ENCODE assay signal across 8 cellular contexts in genomic region chr5:36152324-36153298, GRCh38. TPM values are rescaled to one million over a fixed set of nuclear protein-coding genes. Genes with fewer than 3 reads are reported as not detected.
A peak's percentile ranks its signal among the peaks of the same experiment; 100 is the strongest.
DNase-seq lines count a peak whose midpoint lies in the region; ATAC-seq and TF ChIP-seq lines count a peak whose summit lies in the region.

No MANE protein-coding gene starts in this region.

- H3K9me3 Mint-ChIP-seq in activated naive CD4-positive, alpha-beta T cell treated with anti-CD3 and anti-CD28 coated beads for 36 hours = no peaks in the 10 kb centered on the region
- H3K9me3 Mint-ChIP-seq in WTC11 = no peaks in the 10 kb centered on the region

- peak overlapping the region; percentile 39 to 80 for H3K27ac ChIP-seq in prostate gland

- H3K4me3 ChIP-seq in prostate gland = peak overlapping the region; percentile 71 to 88

- peak overlapping the region; percentile 96 for H3K4me3 Mint-ChIP-seq in activated naive CD4-positive, alpha-beta T cell treated with anti-CD3 and anti-CD28 coated beads for 36 hours
- H3K4me3 Mint-ChIP-seq in WTC11 = peak overlapping the region; percentile 86

- TF ChIP-seq POLR2A in prostate gland (IDR thresholded peaks at IDR 0.05) = no peak

- CTCF ChIA-PET in activated naive CD4-positive, alpha-beta T cell treated with anti-CD3 and anti-CD28 coated beads for 36 hours (lab: Charles Lee) = interaction anchor here (0.5 to 1.5 kb wide), 4 partner anchors 14 to 89 kb away, joined by 3 to 8 read pairs (median 4); partner anchors contain the start of gene NADK2
- CTCF ChIA-PET in WTC11 (lab: Charles Lee) = interaction anchor here (1.0 to 4.0 kb wide), 4 partner anchors 62 to 89 kb away, joined by 6 to 58 read pairs (median 8); partner anchors contain the start of gene NADK2

- peaks cover 45% of the 10 kb centered on the region for H3K36me3 Mint-ChIP-seq in activated naive CD4-positive, alpha-beta T cell treated with anti-CD3 and anti-CD28 coated beads for 36 hours (ENCODE audit: low read depth)
- peaks cover 28% of the 10 kb centered on the region for H3K36me3 Mint-ChIP-seq in WTC11

- no peaks in the 10 kb centered on the region for H3K36me3 ChIP-seq in prostate gland

- ATAC-seq in HG03354 (IDR thresholded peaks at IDR 0.05; ENCODE audit: poor library complexity, severe bottlenecking, unreplicated experiment) (peak; percentile 3), WTC11 (peak; percentile 3)

- DNase-seq in activated naive CD4-positive, alpha-beta T cell treated with anti-CD3 and anti-CD28 coated beads for 36 hours = no peak
- DNase-seq in activated naive CD4-positive, alpha-beta T cell treated with anti-CD3 and anti-CD28 coated beads, Interleukin-2, amount 50 U/mL, for 16 hours = no peak
- DNase-seq in WTC11 (ENCODE audit: low spot score) (no peak), glomerular visceral epithelial cell (ENCODE audit: extremely low spot score) (peak; percentile 22), prostate gland (ENCODE audit: low spot score) (no peak), Ammon's horn (ENCODE audit: low spot score) (no peak), NCI-H446 (lab: John Stamatoyannopoulos, UW) (no peak)

- H3K27ac Mint-ChIP-seq in activated naive CD4-positive, alpha-beta T cell treated with anti-CD3 and anti-CD28 coated beads for 36 hours = peak overlapping the region; percentile 76
- peak overlapping the region; percentile 88 for H3K27ac Mint-ChIP-seq in WTC11

- no peaks in the 10 kb centered on the region for H3K27me3 ChIP-seq in prostate gland (replicated peaks; ENCODE audit: insufficient read depth)

- 2% methylated on average over 24 of the region's 24 CpGs for WGBS in prostate gland

- POLR2A ChIA-PET in WTC11 (lab: Charles Lee) = interaction anchor here (1.8 kb wide), 2 partner anchors 74 to 89 kb away, joined by 5 to 6 read pairs; partner anchors contain the start of gene NADK2

- intact Hi-C loops in activated naive CD4-positive, alpha-beta T cell treated with anti-CD3 and anti-CD28 coated beads for 36 hours (cut with micrococcal nuclease) = loop anchor here (1.0 to 5.0 kb wide), 7 partner anchors 250 to 1315 kb away; partner anchors contain the start of genes DNAJC21, NUP155, SLC1A3 and SPEF2
- intact Hi-C loops in prostate gland (cut with DNase I) = loop anchor here (5.0 kb wide), 1 partner anchor 90 kb away; the partner anchor contains the start of gene NADK2

- TF ChIP-seq CTCF in WTC11 (IDR thresholded peaks at IDR 0.05) = no peak
- no peak for TF ChIP-seq CTCF in prostate gland (IDR thresholded peaks at IDR 0.05)

- peaks cover 65% of the 10 kb centered on the region for H3K4me1 Mint-ChIP-seq in activated naive CD4-positive, alpha-beta T cell treated with anti-CD3 and anti-CD28 coated beads for 36 hours (ENCODE audit: low read depth)
- peaks cover 13% of the 10 kb centered on the region for H3K4me1 Mint-ChIP-seq in WTC11

- H3K4me1 ChIP-seq in prostate gland (replicated peaks) = peaks cover 4% of the 10 kb centered on the region

- no peaks in the 10 kb centered on the region for H3K9me3 ChIP-seq in prostate gland

- no peaks in the 10 kb centered on the region for H3K27me3 Mint-ChIP-seq in activated naive CD4-positive, alpha-beta T cell treated with anti-CD3 and anti-CD28 coated beads for 36 hours (ENCODE audit: low read depth)
- no peaks in the 10 kb centered on the region for H3K27me3 Mint-ChIP-seq in WTC11 (ENCODE audit: low read depth)

TF ChIP-seq in WTC11, 78 proteins besides CTCF, POLR2A, EP300 and RAD21:
- TF ChIP-seq AR (CRISPR knock-in tag; IDR thresholded peaks at IDR 0.05) = no peak
- no peak for TF ChIP-seq ZNF423 (CRISPR knock-in tag; IDR thresholded peaks at IDR 0.05)
- 0 out of 2 replicates have a peak, but pooled peaks have one; percentile 18 for TF ChIP-seq CREM (CRISPR knock-in tag; IDR thresholded peaks at IDR 0.05)

RNA-seq across cellular contexts. Expression of gene SKP2, which starts 0.7 kb away (rescaled TPM):
- 10 to 100 TPM; 44.4 to 48.1 TPM for total RNA-seq in activated naive CD4-positive, alpha-beta T cell treated with anti-CD3 and anti-CD28 coated beads for 36 hours
- total RNA-seq in WTC11 (2021) (64.2 to 68.0 TPM (median 66.4 TPM) in 3 replicates), prostate gland (1 to 10 TPM; 7.8 to 9.3 TPM)

RNA-seq across cellular contexts. Expression of gene LMBRD2, which starts 0.9 kb away (rescaled TPM):
- total RNA-seq in activated naive CD4-positive, alpha-beta T cell treated with anti-CD3 and anti-CD28 coated beads for 36 hours = 1 to 10 TPM; 7.6 to 8.0 TPM
- total RNA-seq in WTC11 (2021) = 4.3 to 5.6 TPM (median 4.9 TPM) in 3 replicates
- 10 to 100 TPM in 1 of 2 donors, 1 to 10 TPM in 1; 7.4 to 15.7 TPM for total RNA-seq in prostate gland
